ENCODE assay signal across 13 cellular contexts in genomic region chr16:31537362-31537921, GRCh38. TPM values are rescaled to one million over a fixed set of nuclear protein-coding genes. Genes with fewer than 3 reads are reported as not detected.
DNase-seq lines count a peak whose midpoint lies in the region; ATAC-seq and TF ChIP-seq lines count a peak whose summit lies in the region.
"Had no signal": no experiment of that assay in that cellular context is flagged by ENCODE, and none has a peak within 500 bp of the region (broad histone marks: within the 10 kb centered on the region; RNA-seq: fewer than 3 reads in every experiment).

No MANE protein-coding gene starts in this region.

- H3K4me1 ChIP-seq in ascending aorta (no peaks in the 10 kb centered on the region), iPS-18a (ENCODE audit: control insufficient read depth, low read depth, low read length) (no peaks in the 10 kb centered on the region), rectal smooth muscle tissue (ENCODE audit: control insufficient read depth, insufficient read depth, low read length) (no peaks in the 10 kb centered on the region)

- H3K27ac ChIP-seq in ascending aorta (no peak overlapping the region), iPS-18a (ENCODE audit: low read length) (no peak overlapping the region), rectal smooth muscle tissue (ENCODE audit: low read depth, low read length) (no peak overlapping the region)
- H3K27ac ChIP-seq: right lobe of liver had no signal

- DNase-seq in Daoy (ENCODE audit: low read depth) = peak; percentile 12
- DNase-seq in ascending aorta (ENCODE audit: low spot score in 2 of 2) = no peak
- DNase-seq: activated naive CD8-positive, alpha-beta T cell treated with anti-CD3 and anti-CD28 coated beads, Interleukin-2, amount 10 ng/mL, durations not matched to agents 7 days and 5 days; NCI-H774; right lobe of liver had no signal

- ATAC-seq in GM21423 (IDR thresholded peaks at IDR 0.05; ENCODE audit: unreplicated experiment) (no peak), GM19452 (IDR thresholded peaks at IDR 0.05; ENCODE audit: unreplicated experiment) (no peak), HG02588 (IDR thresholded peaks at IDR 0.05; ENCODE audit: unreplicated experiment) (no peak)
- ATAC-seq in activated CD4-positive, CD25-positive, alpha-beta regulatory T cell treated with anti-CD3 and anti-CD28 coated beads, Interleukin-2, amount 50 U/mL, for 24 hours = no peak

- H3K36me3 ChIP-seq in ascending aorta (no peaks in the 10 kb centered on the region), iPS-18a (ENCODE audit: control insufficient read depth, low read depth, low read length) (no peaks in the 10 kb centered on the region), rectal smooth muscle tissue (ENCODE audit: control insufficient read depth, insufficient read depth, low read length) (no peaks in the 10 kb centered on the region)
- H3K36me3 ChIP-seq: right lobe of liver had no signal

- no peaks in the 10 kb centered on the region for H3K9me3 ChIP-seq in ascending aorta
- H3K9me3 ChIP-seq in iPS-18a (ENCODE audit: control insufficient read depth, low read depth, low read length) = peaks cover 7% of the 10 kb centered on the region
- H3K9me3 ChIP-seq: right lobe of liver had no signal

- H3K27me3 ChIP-seq in ascending aorta = peaks cover 4% of the 10 kb centered on the region
- peaks cover 9% of the 10 kb centered on the region for H3K27me3 ChIP-seq in iPS-18a (ENCODE audit: control insufficient read depth, insufficient read depth, low read length)
- peaks cover 8% of the 10 kb centered on the region for H3K27me3 ChIP-seq in rectal smooth muscle tissue (ENCODE audit: control insufficient read depth, insufficient read depth, low read length)

- H3K4me3 ChIP-seq in ascending aorta = peak overlapping the region; percentile 1 to 48
- peak overlapping the region; percentile 51 for H3K4me3 ChIP-seq in iPS-18a (ENCODE audit: low read length)
- H3K4me3 ChIP-seq in rectal smooth muscle tissue (ENCODE audit: low read length) = peak overlapping the region; percentile 48

- no peak for TF ChIP-seq CTCF in ascending aorta (IDR thresholded peaks at IDR 0.05)

- intact Hi-C loops in ascending aorta (cut with DNase I) = no loop called here

- no peak overlapping the region for H3K9ac ChIP-seq in iPS-18a (ENCODE audit: low read length)
- H3K9ac ChIP-seq in rectal smooth muscle tissue (ENCODE audit: low read length) = no peak overlapping the region

RNA-seq across cellular contexts. Expression of gene AHSP, which starts 9.7 kb away (rescaled TPM):
- not detected in 2 replicates for total RNA-seq in Daoy (2014; rRNA removed; shearing (Covaris generic))
- total RNA-seq in ascending aorta = not detected
- total RNA-seq: activated naive CD8-positive, alpha-beta T cell treated with anti-CD3 and anti-CD28 coated beads, Interleukin-2, amount 10 ng/mL, durations not matched to agents 7 days and 5 days; glomerular endothelial cell had no signal

RNA-seq across cellular contexts. Expression of gene RUSF1, which starts 29.3 kb away (rescaled TPM):
- total RNA-seq in Daoy (2014; rRNA removed; shearing (Covaris generic)) = 33.3 and 35.3 TPM in 2 replicates
- total RNA-seq in ascending aorta = 80.9 TPM

RNA-seq across cellular contexts. Expression of gene SLC5A2, which starts 54.5 kb away (rescaled TPM):
- total RNA-seq in Daoy (2014; rRNA removed; shearing (Covaris generic)) = not detected in 2 replicates
- 0.53 TPM for total RNA-seq in ascending aorta
- total RNA-seq: glomerular endothelial cell, subcutaneous adipose tissue had no signal
